Comparison of ENCODE assay signal across 9 cellular contexts in the genomic region with DNA sequence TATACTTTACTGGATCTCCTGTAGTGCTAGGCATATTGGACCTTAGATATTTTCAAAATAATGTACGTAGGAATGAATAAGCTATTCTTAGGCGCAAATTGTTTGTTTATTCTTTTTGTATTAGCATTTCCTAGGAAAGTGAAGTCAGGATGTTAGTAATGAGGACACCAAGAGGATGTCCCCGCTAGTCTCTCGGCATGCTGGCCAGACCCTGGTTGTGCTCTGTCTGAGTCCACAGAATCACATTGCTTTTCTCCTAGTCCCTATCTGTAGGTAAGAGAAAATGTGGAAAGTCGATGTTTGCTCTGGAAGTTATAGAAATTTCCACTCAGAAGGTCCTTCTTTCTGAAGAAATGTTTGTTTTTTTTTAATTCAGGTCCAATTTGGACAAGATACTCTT. TPM values are rescaled to one million over a fixed set of nuclear protein-coding genes. Genes with fewer than 3 reads are reported as not detected.
"Had no signal": no experiment of that assay in that cellular context is flagged by ENCODE, and none has a peak within 500 bp of the region (broad histone marks: within the 10 kb centered on the region; RNA-seq: fewer than 3 reads in every experiment).

No MANE protein-coding gene starts in this region.

- H3K9me3 Mint-ChIP-seq: HFFc6, IgD-negative memory B cell had no signal

- H3K36me3 ChIP-seq: HAP-1 had no signal

- H3K27ac ChIP-seq: GM23248, HL-60, KMS-11 had no signal

- H3K4me1 ChIP-seq: HAP-1 had no signal

- H3K9me3 ChIP-seq: HAP-1 had no signal

- ATAC-seq: HCT116, HepG2 had no signal

- H3K4me3 ChIP-seq: GM23248, HAP-1 had no signal

- H3K4me3 Mint-ChIP-seq: HFFc6, IgD-negative memory B cell had no signal

- H3K4me1 Mint-ChIP-seq: IgD-negative memory B cell had no signal

- H2AFZ ChIP-seq: GM23248 had no signal

- H3K27ac Mint-ChIP-seq: HFFc6, IgD-negative memory B cell had no signal

- DNase-seq: GM23248, HFFc6, KBM-7 had no signal

- H3K4me2 ChIP-seq: KMS-11 had no signal

- H3K27me3 Mint-ChIP-seq: IgD-negative memory B cell had no signal

RNA-seq across cellular contexts. Expression of gene DNM3, which starts 31.1 kb away (rescaled TPM):
- total RNA-seq: HepG2 had no signal
